Comparison of ENCODE assay signal across 17 cellular contexts in genomic region chrX:12494400-12495138, GRCh38.
"Had no signal": no experiment of that assay in that cellular context is flagged by ENCODE, and none has a peak within 500 bp of the region (broad histone marks: within the 10 kb centered on the region; RNA-seq: fewer than 3 reads in every experiment).

No MANE protein-coding gene starts in this region.

- H3K27ac Mint-ChIP-seq: activated B cell treated with CpG ODN at 0.5 μM for 24 hours; activated naive CD8-positive, alpha-beta T cell treated with anti-CD3 and anti-CD28 coated beads, Interleukin-2, amount 10 ng/mL, durations not matched to agents 7 days and 5 days; activated T-cell treated with anti-CD3 and anti-CD28 coated beads, Interleukin-2, amount 50 U/mL, for 72 hours; effector memory CD8-positive, alpha-beta T cell; nephron progenitor cell had no signal

- H3K4me1 ChIP-seq: right lobe of liver, stomach had no signal

- H3K36me3 Mint-ChIP-seq: activated naive CD8-positive, alpha-beta T cell treated with anti-CD3 and anti-CD28 coated beads, Interleukin-2, amount 10 ng/mL, durations not matched to agents 7 days and 5 days had no signal

- H3K4me3 Mint-ChIP-seq: activated B cell treated with CpG ODN at 0.5 μM for 24 hours; activated naive CD8-positive, alpha-beta T cell treated with anti-CD3 and anti-CD28 coated beads, Interleukin-2, amount 10 ng/mL, durations not matched to agents 7 days and 5 days; activated T-cell treated with anti-CD3 and anti-CD28 coated beads, Interleukin-2, amount 50 U/mL, for 72 hours; effector memory CD8-positive, alpha-beta T cell; nephron progenitor cell had no signal

- H3K4me3 ChIP-seq: right lobe of liver, spleen, stomach, thoracic aorta had no signal

- H3K27me3 Mint-ChIP-seq: activated B cell treated with CpG ODN at 0.5 μM for 24 hours; activated naive CD8-positive, alpha-beta T cell treated with anti-CD3 and anti-CD28 coated beads, Interleukin-2, amount 10 ng/mL, durations not matched to agents 7 days and 5 days; effector memory CD8-positive, alpha-beta T cell had no signal

- H3K9me3 Mint-ChIP-seq: activated B cell treated with CpG ODN at 0.5 μM for 24 hours; activated naive CD8-positive, alpha-beta T cell treated with anti-CD3 and anti-CD28 coated beads, Interleukin-2, amount 10 ng/mL, durations not matched to agents 7 days and 5 days; activated T-cell treated with anti-CD3 and anti-CD28 coated beads, Interleukin-2, amount 50 U/mL, for 72 hours; effector memory CD8-positive, alpha-beta T cell had no signal

- H3K27me3 ChIP-seq: right lobe of liver, stomach had no signal

- DNase-seq: activated B cell treated with CpG ODN at 0.5 μM for 24 hours; activated CD4-positive, alpha-beta T cell treated with anti-CD3 and anti-CD28 coated beads for 48 hours; activated CD8-positive, alpha-beta memory T cell treated with anti-CD3 and anti-CD28 coated beads, Interleukin-2, amount 50 U/mL, for 48 hours; activated gamma-delta T cell treated with Interleukin-2 at 50 U/mL for 16 hours; activated naive CD8-positive, alpha-beta T cell treated with anti-CD3 and anti-CD28 coated beads, Interleukin-2, amount 10 ng/mL, durations not matched to agents 7 days and 5 days; activated T-cell treated with anti-CD3 and anti-CD28 coated beads, Interleukin-2, amount 50 U/mL, for 72 hours; anterior cingulate cortex; dermis blood vessel endothelial cell; effector memory CD8-positive, alpha-beta T cell; kidney; nephron progenitor cell; occipital lobe; right lobe of liver; spleen; stomach had no signal

- H3K36me3 ChIP-seq: right lobe of liver, spleen, stomach, thoracic aorta had no signal

- ATAC-seq: activated T-cell treated with anti-CD3 and anti-CD28 coated beads, Interleukin-2, amount 50 U/mL, for 72 hours; effector memory CD8-positive, alpha-beta T cell; right lobe of liver had no signal

- H3K9me3 ChIP-seq: right lobe of liver, spleen, stomach, thoracic aorta had no signal

- H3K4me1 Mint-ChIP-seq: activated naive CD8-positive, alpha-beta T cell treated with anti-CD3 and anti-CD28 coated beads, Interleukin-2, amount 10 ng/mL, durations not matched to agents 7 days and 5 days; nephron progenitor cell had no signal

- H3K27ac ChIP-seq: epithelial cell of prostate, right lobe of liver, spleen, stomach, thoracic aorta had no signal
